Comparison of ENCODE assay signal across 10 cellular contexts in genomic region chr9:88660611-88661010, GRCh38.
DNase-seq lines count a peak whose midpoint lies in the region; ATAC-seq and TF ChIP-seq lines count a peak whose summit lies in the region.
"Had no signal": no experiment of that assay in that cellular context is flagged by ENCODE, and none has a peak within 500 bp of the region (broad histone marks: within the 10 kb centered on the region; RNA-seq: fewer than 3 reads in every experiment).

No MANE protein-coding gene starts in this region.

- no peaks in the 10 kb centered on the region for H3K27me3 ChIP-seq in GM23248 (replicated peaks; ENCODE audit: insufficient read depth)

- no peaks in the 10 kb centered on the region for H3K36me3 ChIP-seq in GM23248 (ENCODE audit: low read depth)

- no peaks in the 10 kb centered on the region for H4K20me1 ChIP-seq in GM23248 (ENCODE audit: insufficient read depth)

- H2AFZ ChIP-seq in GM23248 = no peak overlapping the region

- TF ChIP-seq POLR2A in lower leg skin (IDR thresholded peaks at IDR 0.05) = no peak

- no peak overlapping the region for H3K27ac ChIP-seq in GM23248

- no peak overlapping the region for H3K4me2 ChIP-seq in GM23248 (ENCODE audit: unreplicated experiment)

- no peaks in the 10 kb centered on the region for H3K9me2 ChIP-seq in GM23248 (ENCODE audit: insufficient read depth)

- no peaks in the 10 kb centered on the region for H3K79me2 ChIP-seq in GM23248 (ENCODE audit: insufficient read depth)

- ATAC-seq in GM21447 (IDR thresholded peaks at IDR 0.05; ENCODE audit: unreplicated experiment) = no peak
- no peak for ATAC-seq in Right ventricle myocardium superior (ENCODE audit: poor library complexity)
- ATAC-seq: natural killer cell treated with Interleukin-12 subunit alpha and Interleukin-12 subunit beta and Interleukin-15 and Interleukin-18, amount 100 ng/mL, for 72 hours had no signal

- peak; percentile 11 for DNase-seq in ACHN
- DNase-seq in GM23248 = peak; percentile 59
- DNase-seq in RPMI8226 = peak; percentile 3
- peak; percentile 38 for DNase-seq in iPS DF 19.7 (ENCODE audit: low read depth, low spot score)
- no peak for DNase-seq in COLO829 (ENCODE audit: low spot score)
- no peak for DNase-seq in Right ventricle myocardium superior
- no peak for DNase-seq in lower leg skin (ENCODE audit: low spot score in 2 of 2)
- DNase-seq: NCI-H2107 had no signal

- intact Hi-C loops in Right ventricle myocardium superior (cut with DNase I) = no loop called here
- intact Hi-C loops in lower leg skin (cut with DNase I; ENCODE audit: low total_unique reads) = no loop called here

- TF ChIP-seq CTCF in lower leg skin (IDR thresholded peaks at IDR 0.05) = no peak

- 0 to 5% methylated on average over 1 of the region's 1 CpG for WGBS in GM23248 (ENCODE audit: low coverage in 1 of 2, low lambda C conversion rate in 2 of 2, missing lambda C conversion rate in 2 of 2), 2 experiments
- 33 to 43% methylated on average over 1 of the region's 1 CpG for WGBS in lower leg skin, 2 donors

- no peaks in the 10 kb centered on the region for H3K9me3 ChIP-seq in GM23248 (ENCODE audit: low read depth)

- H3K4me3 ChIP-seq in GM23248 (no peak overlapping the region), lower leg skin (ENCODE audit: low read depth, poor library complexity, severe bottlenecking) (no peak overlapping the region)

- peaks cover 12% of the 10 kb centered on the region for H3K4me1 ChIP-seq in GM23248 (ENCODE audit: insufficient read depth)

- H3F3A ChIP-seq in GM23248 (ENCODE audit: insufficient read depth) = peaks cover 15% of the 10 kb centered on the region

- in situ Hi-C loops in ACHN (cut with HindIII; ENCODE audit: low pct_ligation_motif_present, low pct_unique_long_range_greater_than_20kb, low sequenced_read_pairs) = no loop called here
- in situ Hi-C loops in GM23248 (cut with MboI) = loop anchor here (10.0 kb wide), 1 partner anchor 334 kb away; the partner anchor contains the start of gene S1PR3

- no peak overlapping the region for H3K9ac ChIP-seq in GM23248

Comparison
In these comparisons a context has a peak if more than half of its experiments do, and no peak if none do; other contexts are left out.
1. DNase-seq: peak in ACHN (single experiment), GM23248 (single experiment), RPMI8226 (single experiment) and iPS DF 19.7 (single experiment); none in COLO829 (single experiment), Right ventricle myocardium superior (single experiment) and lower leg skin (0 of 2).